ENCODE assay signal across 8 cellular contexts in the genomic region with DNA sequence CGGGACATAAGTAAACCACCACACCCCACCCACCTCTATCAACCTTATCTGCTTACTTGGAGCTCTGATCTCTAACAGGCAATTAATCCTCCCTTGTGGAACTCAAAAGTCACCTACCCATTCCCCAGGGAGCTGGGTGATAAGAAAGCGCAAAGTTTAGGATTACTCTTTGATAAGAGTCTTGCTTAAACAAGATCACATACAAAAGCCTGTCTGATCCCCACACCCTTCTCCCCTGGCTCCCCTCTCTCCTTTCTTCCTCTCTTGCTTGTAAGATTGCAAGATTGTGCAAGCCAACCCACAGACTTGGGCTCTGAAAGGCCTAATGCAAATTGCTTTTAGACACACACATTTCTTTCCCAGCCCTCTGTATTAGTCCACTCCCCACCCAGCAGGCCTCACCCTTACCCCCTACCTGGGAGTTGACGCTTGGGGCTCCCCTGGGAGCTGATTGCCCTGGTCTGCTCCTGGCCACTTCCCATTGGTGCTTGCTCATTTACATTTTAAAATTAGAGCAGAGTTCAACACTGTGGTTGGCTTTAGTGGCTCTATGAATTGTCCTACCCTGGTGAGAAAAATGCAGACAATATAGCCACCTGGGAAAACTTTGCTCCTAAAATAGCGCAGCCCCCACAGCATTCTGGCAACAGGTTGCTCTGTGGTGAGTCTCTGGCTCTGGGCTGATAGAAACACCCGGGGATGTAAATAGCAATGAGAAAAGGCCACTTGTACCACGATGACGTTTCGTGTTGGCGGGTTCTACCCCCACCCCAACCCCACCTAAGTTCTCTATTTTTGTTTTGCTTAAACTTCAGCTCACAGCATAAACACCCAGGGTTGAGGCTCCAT.
DNase-seq lines count a peak whose midpoint lies in the region; ATAC-seq and TF ChIP-seq lines count a peak whose summit lies in the region.

No MANE protein-coding gene starts in this region.

- ATAC-seq in GM18511 (IDR thresholded peaks at IDR 0.05; ENCODE audit: unreplicated experiment) (peak; percentile 85), HG02610 (IDR thresholded peaks at IDR 0.05; ENCODE audit: unreplicated experiment) (peak; percentile 87)

- peak; percentile 99 for DNase-seq in NB4 (ENCODE audit: low read depth)
- no peak for DNase-seq in NCI-H2196 (lab: John Stamatoyannopoulos, UW; ENCODE audit: unreplicated experiment)
- no peak for DNase-seq in T-helper 2 cell
- DNase-seq in NCI-H2227 (lab: John Stamatoyannopoulos, UW; ENCODE audit: unreplicated experiment) = no peak

- TF ChIP-seq CTCF in NB4 (IDR thresholded peaks at IDR 0.05; ENCODE audit: low read depth, low read length) (no peak), neutrophil (IDR thresholded peaks at IDR 0.05) (no peak)

- H3K36me3 ChIP-seq in duodenal mucosa (ENCODE audit: control insufficient read depth in 1 of 2, insufficient read depth in 2 of 2, low read length in 2 of 2) = no peaks in the 10 kb centered on the region
- H3K36me3 ChIP-seq in neutrophil = no peaks in the 10 kb centered on the region

- peak overlapping the region; percentile 53 to 64 for H3K9ac ChIP-seq in duodenal mucosa (ENCODE audit: low read depth in 1 of 2, low read length in 2 of 2)

- H3K4me3 ChIP-seq in NB4 (ENCODE audit: low read depth, low read length) (peak overlapping the region; percentile 41), duodenal mucosa (ENCODE audit: low read depth in 1 of 2, low read length in 2 of 2) (peak overlapping the region; percentile 24 to 43), neutrophil (ENCODE audit: low read depth in 1 of 2, low read length in 1 of 2) (peak overlapping the region; percentile 27 to 42)

- peaks cover 39 to 49% of the 10 kb centered on the region in 2 donors for H3K4me1 ChIP-seq in duodenal mucosa (ENCODE audit: control insufficient read depth in 1 of 2, insufficient read depth in 2 of 2, low read length in 2 of 2)
- peaks cover 52 to 56% of the 10 kb centered on the region in 2 experiments for H3K4me1 ChIP-seq in neutrophil (ENCODE audit: control insufficient read depth in 1 of 2, insufficient read depth in 1 of 2, low read depth in 1 of 2, low read length in 1 of 2)

- no peak for TF ChIP-seq POLR2A in NB4 (IDR thresholded peaks at IDR 0.05; ENCODE audit: extremely low read depth, insufficient read length)

- H3K27ac ChIP-seq in duodenal mucosa (ENCODE audit: low read depth, low read length) (peak overlapping the region; percentile 85), neutrophil (peak overlapping the region; percentile 98)

- H3K9me3 ChIP-seq in duodenal mucosa (ENCODE audit: control insufficient read depth in 1 of 2, low read length in 2 of 2) (no peaks in the 10 kb centered on the region), neutrophil (no peaks in the 10 kb centered on the region)

- H3K27me3 ChIP-seq in duodenal mucosa (ENCODE audit: control insufficient read depth in 1 of 2, insufficient read depth in 2 of 2, low read length in 2 of 2) (no peaks in the 10 kb centered on the region), neutrophil (no peaks in the 10 kb centered on the region)
